In the genomic region with DNA sequence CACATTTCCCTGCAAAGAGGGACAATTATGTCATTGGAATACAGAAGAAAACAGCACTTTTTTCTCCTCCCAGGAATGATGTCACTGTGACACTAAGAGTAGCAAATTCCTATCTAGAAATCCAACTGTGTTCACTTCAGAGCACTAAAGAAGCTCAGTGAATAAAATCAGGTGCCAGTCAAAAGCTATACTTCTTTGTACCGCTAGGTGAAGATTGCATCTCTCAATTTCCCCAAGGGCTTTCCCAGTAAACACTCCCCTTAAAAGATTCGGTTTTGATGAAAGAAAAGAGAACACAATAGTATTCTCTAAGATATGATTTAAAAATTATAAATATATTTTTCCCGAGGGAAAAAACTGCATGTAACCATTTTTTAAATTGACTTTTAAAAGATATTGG, we compare ENCODE assay signal across 12 cellular contexts.
DNase-seq lines count a peak whose midpoint lies in the region; ATAC-seq, FAIRE-seq and TF ChIP-seq lines count a peak whose summit lies in the region.
"Had no signal": no experiment of that assay in that cellular context is flagged by ENCODE, and none has a peak within 500 bp of the region (broad histone marks: within the 10 kb centered on the region; RNA-seq: fewer than 3 reads in every experiment).

No MANE protein-coding gene starts in this region.

- H3K36me3 ChIP-seq in liver (ENCODE audit: control insufficient read depth in 4 of 4, insufficient read depth in 3 of 4, low read depth in 1 of 4, low read length in 3 of 4) (no peaks in the 10 kb centered on the region), HepG2 (replicated peaks in 1 of 2; ENCODE audit: control insufficient read depth in 1 of 2, insufficient read depth in 2 of 2, low read length in 2 of 2) (no peaks in the 10 kb centered on the region), colonic mucosa (no peaks in the 10 kb centered on the region), uterus (no peaks in the 10 kb centered on the region)

- H3K9ac ChIP-seq in liver (ENCODE audit: low read depth in 1 of 2, low read length in 2 of 2) (no peak overlapping the region), HepG2 (ENCODE audit: insufficient read depth, low read depth, low read length) (no peak overlapping the region), colonic mucosa (ENCODE audit: low read depth in 2 of 2, low read length in 2 of 2) (no peak overlapping the region)

- intact Hi-C loops in HepG2 (cut with micrococcal nuclease; ENCODE audit: unreplicated experiment): no loop called here
- intact Hi-C loops in colonic mucosa (cut with DNase I): no loop called here
- intact Hi-C loops in uterus (cut with DNase I; ENCODE audit: low total_unique reads): no loop called here

- TF ChIP-seq CTCF in liver (IDR thresholded peaks at IDR 0.05; ENCODE audit: low read depth, low read length, missing input control) (peak; percentile 21), HepG2 (CRISPR knock-in tag; IDR thresholded peaks at IDR 0.05) (no peak), NB4 (IDR thresholded peaks at IDR 0.05; ENCODE audit: low read depth, low read length) (peak; percentile 42), colonic mucosa (IDR thresholded peaks at IDR 0.05) (peak; percentile 28), uterus (IDR thresholded peaks at IDR 0.05) (no peak)

- H3K27ac ChIP-seq in liver (ENCODE audit: low read depth in 1 of 2, low read length in 2 of 2): no peak overlapping the region
- no peak overlapping the region for H3K27ac ChIP-seq in HepG2 (ENCODE audit: extremely low read length, insufficient read depth, low read length)
- no peak overlapping the region for H3K27ac ChIP-seq in colonic mucosa
- no peak overlapping the region for H3K27ac ChIP-seq in uterus

- in situ Hi-C loops in HepG2 (cut with HindIII; ENCODE audit: extremely low pct_ligation_motif_present, low pct_unique_long_range_greater_than_20kb): no loop called here

- no peak overlapping the region for H2AFZ ChIP-seq in HepG2 (ENCODE audit: low read length)

- TF ChIP-seq POLR2A in HepG2 (IDR thresholded peaks at IDR 0.05; ENCODE audit: insufficient read depth in 1 of 2, low read depth in 2 of 2, low read length in 2 of 2) (no peak), NB4 (IDR thresholded peaks at IDR 0.05; ENCODE audit: extremely low read depth, insufficient read length) (no peak), uterus (IDR thresholded peaks at IDR 0.05) (no peak)

- no peak for DNase-seq in HepG2 (ENCODE audit: low spot score)
- DNase-seq in NB4 (ENCODE audit: low read depth): peak; percentile 2
- no peak for DNase-seq in colonic mucosa
- DNase-seq in stimulated activated CD4-positive, alpha-beta T cell treated with anti-CD3 and anti-CD28 coated beads, Interleukin-1b, Interleukin-23, amount 100 ng/mL, for 48 hours: no peak
- DNase-seq in activated gamma-delta T cell (lab: John Stamatoyannopoulos, UW): no peak
- DNase-seq in uterus: no peak
- no peak for DNase-seq in hypothalamus (lab: John Stamatoyannopoulos, UW)
- DNase-seq: islet precursor cell; right cardiac atrium; stimulated activated CD8-positive, alpha-beta memory T cell treated with anti-CD3 and anti-CD28 coated beads, Interleukin-4, amount 100 ng/mL, for 48 hours; T-helper 17 cell had no signal

- 60% methylated on average over 3 of the region's 3 CpGs for WGBS in liver
- no CpG with 5 or more reads among the region's 3 CpGs for WGBS in HepG2 (ENCODE audit: low lambda C conversion rate)

- ATAC-seq in HepG2: no peak
- ATAC-seq: right cardiac atrium, T-helper 17 cell had no signal

- no peaks in the 10 kb centered on the region for H3K9me3 ChIP-seq in liver (ENCODE audit: control insufficient read depth in 4 of 4, low read length in 3 of 4)
- H3K9me3 ChIP-seq in HepG2 (ENCODE audit: low read length): no peaks in the 10 kb centered on the region
- no peaks in the 10 kb centered on the region for H3K9me3 ChIP-seq in colonic mucosa
- no peaks in the 10 kb centered on the region for H3K9me3 ChIP-seq in uterus

- FAIRE-seq in HepG2 (lab: Jason Lieb, UNC): no peak

- H3K27me3 ChIP-seq in liver (ENCODE audit: control insufficient read depth in 4 of 4, insufficient read depth in 4 of 4, low read length in 3 of 4) (no peaks in the 10 kb centered on the region), HepG2 (ENCODE audit: control insufficient read depth in 1 of 2, insufficient read depth in 2 of 2, low read length in 2 of 2) (no peaks in the 10 kb centered on the region), colonic mucosa (no peaks in the 10 kb centered on the region), uterus (no peaks in the 10 kb centered on the region)

- H3K4me1 ChIP-seq in liver (ENCODE audit: control insufficient read depth in 4 of 4, insufficient read depth in 4 of 4, low read length in 3 of 4) (no peaks in the 10 kb centered on the region), HepG2 (ENCODE audit: insufficient read depth, low read length) (no peaks in the 10 kb centered on the region), colonic mucosa (no peaks in the 10 kb centered on the region), uterus (no peaks in the 10 kb centered on the region)

- no peak overlapping the region for H3K4me3 ChIP-seq in liver (ENCODE audit: low read depth in 1 of 3, low read length in 3 of 3)
- H3K4me3 ChIP-seq in HepG2 (replicated peaks in 1 of 3; ENCODE audit: insufficient read depth in 1 of 3, low read depth in 2 of 3, low read length in 3 of 3): no peak overlapping the region
- H3K4me3 ChIP-seq in NB4 (ENCODE audit: low read depth, low read length): no peak overlapping the region
- no peak overlapping the region for H3K4me3 ChIP-seq in colonic mucosa
- no peak overlapping the region for H3K4me3 ChIP-seq in uterus

- CTCF ChIA-PET in HepG2 (lab: Yijun Ruan, JAX; ENCODE audit: low intra/inter-chr PET ratio, low total read pairs): no interaction called here

- TF ChIP-seq EP300 in HepG2 (IDR thresholded peaks at IDR 0.05; ENCODE audit: low read depth in 2 of 2, low read length in 2 of 2) (no peak), HepG2 (CRISPR knock-in tag; IDR thresholded peaks at IDR 0.05; ENCODE audit: borderline replicate concordance) (no peak)

- H3K79me2 ChIP-seq in HepG2 (ENCODE audit: insufficient read depth, low read length): no peaks in the 10 kb centered on the region

- POLR2A ChIA-PET in HepG2 (lab: Yijun Ruan, JAX): no interaction called here

- TF ChIP-seq RAD21 in liver (IDR thresholded peaks at IDR 0.05) (peak in 1 of 2 donors; percentile 23), HepG2 (CRISPR knock-in tag; IDR thresholded peaks at IDR 0.05) (no peak)

- BruUV-seq in HepG2 (replicated peaks; lab: Mats Ljungman, UMichigan): no TSS peak

- H3K4me2 ChIP-seq in HepG2 (ENCODE audit: low read depth, low read length): no peak overlapping the region

- H4K20me1 ChIP-seq in HepG2 (ENCODE audit: insufficient read depth, low read length): no peaks in the 10 kb centered on the region

TF ChIP-seq in liver, 16 proteins besides CTCF, POLR2A, EP300 and RAD21 (continues in another document):
- TF ChIP-seq TAF1 (conservative IDR thresholded peaks at IDR 0.05): no peak
- TF ChIP-seq GABPA (IDR thresholded peaks at IDR 0.05 in 1 of 2, conservative IDR thresholded peaks at IDR 0.05 in 1 of 2): no peak
- no peak for TF ChIP-seq HNF4A (conservative IDR thresholded peaks at IDR 0.05)
- TF ChIP-seq HNF4G (IDR thresholded peaks at IDR 0.05): no peak
- no peak for TF ChIP-seq NR2F2 (IDR thresholded peaks at IDR 0.05)
- no peak for TF ChIP-seq FOXA2 (IDR thresholded peaks at IDR 0.05)

TF ChIP-seq in HepG2, 621 proteins besides CTCF, POLR2A, EP300 and RAD21 (continues in another document):
- TF ChIP-seq XBP1 (CRISPR knock-in tag; IDR thresholded peaks at IDR 0.05) (no peak), ZNF883 (CRISPR knock-in tag; IDR thresholded peaks at IDR 0.05; ENCODE audit: not compliant biosample characterization) (no peak), MBNL3 (CRISPR knock-in tag; conservative IDR thresholded peaks at IDR 0.05) (no peak)
- TF ChIP-seq, protein P1, sequence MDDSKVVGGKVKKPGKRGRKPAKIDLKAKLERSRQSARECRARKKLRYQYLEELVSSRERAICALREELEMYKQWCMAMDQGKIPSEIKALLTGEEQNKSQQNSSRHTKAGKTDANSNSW (CRISPR knock-in tag; IDR thresholded peaks at IDR 0.05; ENCODE audit: borderline replicate concordance): no peak
- TF ChIP-seq, protein P2, sequence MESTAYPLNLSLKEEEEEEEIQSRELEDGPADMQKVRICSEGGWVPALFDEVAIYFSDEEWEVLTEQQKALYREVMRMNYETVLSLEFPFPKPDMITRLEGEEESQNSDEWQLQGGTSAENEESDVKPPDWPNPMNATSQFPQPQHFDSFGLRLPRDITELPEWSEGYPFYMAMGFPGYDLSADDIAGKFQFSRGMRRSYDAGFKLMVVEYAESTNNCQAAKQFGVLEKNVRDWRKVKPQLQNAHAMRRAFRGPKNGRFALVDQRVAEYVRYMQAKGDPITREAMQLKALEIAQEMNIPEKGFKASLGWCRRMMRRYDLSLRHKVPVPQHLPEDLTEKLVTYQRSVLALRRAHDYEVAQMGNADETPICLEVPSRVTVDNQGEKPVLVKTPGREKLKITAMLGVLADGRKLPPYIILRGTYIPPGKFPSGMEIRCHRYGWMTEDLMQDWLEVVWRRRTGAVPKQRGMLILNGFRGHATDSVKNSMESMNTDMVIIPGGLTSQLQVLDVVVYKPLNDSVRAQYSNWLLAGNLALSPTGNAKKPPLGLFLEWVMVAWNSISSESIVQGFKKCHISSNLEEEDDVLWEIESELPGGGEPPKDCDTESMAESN (CRISPR knock-in tag; conservative IDR thresholded peaks at IDR 0.05): no peak
- TF ChIP-seq, protein P3, sequence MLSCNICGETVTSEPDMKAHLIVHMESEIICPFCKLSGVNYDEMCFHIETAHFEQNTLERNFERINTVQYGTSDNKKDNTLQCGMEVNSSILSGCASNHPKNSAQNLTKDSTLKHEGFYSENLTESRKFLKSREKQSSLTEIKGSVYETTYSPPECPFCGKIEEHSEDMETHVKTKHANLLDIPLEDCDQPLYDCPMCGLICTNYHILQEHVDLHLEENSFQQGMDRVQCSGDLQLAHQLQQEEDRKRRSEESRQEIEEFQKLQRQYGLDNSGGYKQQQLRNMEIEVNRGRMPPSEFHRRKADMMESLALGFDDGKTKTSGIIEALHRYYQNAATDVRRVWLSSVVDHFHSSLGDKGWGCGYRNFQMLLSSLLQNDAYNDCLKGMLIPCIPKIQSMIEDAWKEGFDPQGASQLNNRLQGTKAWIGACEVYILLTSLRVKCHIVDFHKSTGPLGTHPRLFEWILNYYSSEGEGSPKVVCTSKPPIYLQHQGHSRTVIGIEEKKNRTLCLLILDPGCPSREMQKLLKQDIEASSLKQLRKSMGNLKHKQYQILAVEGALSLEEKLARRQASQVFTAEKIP (CRISPR knock-in tag; IDR thresholded peaks at IDR 0.05; ENCODE audit: borderline replicate concordance): no peak

Comparison
In these comparisons a context has a peak if more than half of its experiments do, and no peak if none do; other contexts are left out.
1. CTCF ChIP-seq: peak in liver (single experiment), NB4 (single experiment) and colonic mucosa (single experiment); none in HepG2 (single experiment) and uterus (0 of 4).